22 cellular contexts compared by ENCODE assay signal in genomic region chr13:52061587-52061986, GRCh38. TPM values are rescaled to one million over a fixed set of nuclear protein-coding genes. Genes with fewer than 3 reads are reported as not detected.
DNase-seq lines count a peak whose midpoint lies in the region; ATAC-seq and TF ChIP-seq lines count a peak whose summit lies in the region.
"Had no signal": no experiment of that assay in that cellular context is flagged by ENCODE, and none has a peak within 500 bp of the region (broad histone marks: within the 10 kb centered on the region; RNA-seq: fewer than 3 reads in every experiment).

No MANE protein-coding gene starts in this region.

- 40 to 65% (median 55%) methylated on average over 3 of the region's 3 CpGs for WGBS in adrenal gland, 4 donors

- H3K4me3 ChIP-seq in A673 (ENCODE audit: low read depth, low read length, poor library complexity, severe bottlenecking) (no peak overlapping the region), PC-3 (ENCODE audit: low read length) (no peak overlapping the region), adrenal gland (no peak overlapping the region)
- H3K4me3 ChIP-seq: esophagus muscularis mucosa, neural progenitor cell had no signal

- H3K4me1 ChIP-seq in A673 (ENCODE audit: insufficient read depth, low read length, poor library complexity, severe bottlenecking): peaks cover 12% of the 10 kb centered on the region
- no peaks in the 10 kb centered on the region for H3K4me1 ChIP-seq in PC-3 (ENCODE audit: insufficient read depth, low read length)
- H3K4me1 ChIP-seq in adrenal gland (replicated peaks in 1 of 2): no peaks in the 10 kb centered on the region
- H3K4me1 ChIP-seq: neural progenitor cell had no signal

- no peak overlapping the region for H3K4me2 ChIP-seq in PC-3 (ENCODE audit: low read length)
- H3K4me2 ChIP-seq: neural progenitor cell had no signal

- TF ChIP-seq CTCF in A673 (conservative IDR thresholded peaks at IDR 0.05; ENCODE audit: low read depth, low read length) (no peak), PC-3 (conservative IDR thresholded peaks at IDR 0.05; ENCODE audit: low read depth, low read length) (no peak), adrenal gland (IDR thresholded peaks at IDR 0.05) (no peak)

- DNase-seq in A673 (ENCODE audit: low spot score) (peak; percentile 73), PC-3 (no peak), dermis blood vessel endothelial cell (peak; percentile 79), kidney tubule cell (ENCODE audit: low spot score) (peak; percentile 39), HCEC 1CT (no peak), G401 (ENCODE audit: low spot score) (no peak), HT-29 (ENCODE audit: low spot score) (no peak), adrenal gland (no peak)
- DNase-seq: activated CD4-positive, alpha-beta T cell treated with anti-CD3 and anti-CD28 coated beads, Interleukin-2, amount 50 U/mL, for 1 hour; activated naive CD4-positive, alpha-beta T cell; DND-41; kidney; midbrain; NCI-H187 treated with DMSO at 0.1 percent for 48 hours; NCI-H446 treated with DMSO at 0.1 percent for 48 hours; NK-92 treated with Interleukin-12 subunit alpha and Interleukin-12 subunit beta, amount 100 ng/mL, for 24 hours; stimulated activated CD4-positive, alpha-beta T cell treated with anti-CD3 and anti-CD28 coated beads, Interleukin-1b, Interleukin-23, amount 100 ng/mL, for 48 hours; stimulated activated naive CD8-positive, alpha-beta T cell treated with anti-CD3 and anti-CD28 coated beads, Interleukin-15, amount 100 ng/mL, for 72 hours; T-cell had no signal

- H4K20me1 ChIP-seq in PC-3 (ENCODE audit: low read length): no peaks in the 10 kb centered on the region

- no peaks in the 10 kb centered on the region for H3K27me3 ChIP-seq in A673 (replicated peaks; ENCODE audit: insufficient read depth, low read depth, low read length, poor library complexity)
- no peaks in the 10 kb centered on the region for H3K27me3 ChIP-seq in PC-3 (ENCODE audit: low read length)
- no peaks in the 10 kb centered on the region for H3K27me3 ChIP-seq in adrenal gland
- H3K27me3 ChIP-seq: esophagus muscularis mucosa, neural progenitor cell had no signal

- CTCF ChIA-PET in A673 (lab: Charles Lee) (interaction anchor here (1.0 kb wide), 1 partner anchor 389 kb away, joined by 4 read pairs; the partner anchor contains the start of gene VPS36), PC-3 (lab: Charles Lee) (interaction anchor here (0.6 kb wide), 1 partner anchor 133 kb away, joined by 4 read pairs; no protein-coding TSS in a partner anchor)

- H3K79me2 ChIP-seq in PC-3 (ENCODE audit: low read length): no peaks in the 10 kb centered on the region

- no peaks in the 10 kb centered on the region for H3K36me3 ChIP-seq in A673 (ENCODE audit: insufficient read depth, low read length, poor library complexity, severe bottlenecking)
- H3K36me3 ChIP-seq in PC-3 (ENCODE audit: low read depth, low read length): no peaks in the 10 kb centered on the region
- no peaks in the 10 kb centered on the region for H3K36me3 ChIP-seq in adrenal gland (replicated peaks in 1 of 2)
- H3K36me3 ChIP-seq: esophagus muscularis mucosa, neural progenitor cell had no signal

- TF ChIP-seq POLR2A in adrenal gland (IDR thresholded peaks at IDR 0.05): no peak

- BruUV-seq in A673 (replicated peaks; lab: Mats Ljungman, UMichigan) (no TSS peak), PC-3 (replicated peaks; lab: Mats Ljungman, UMichigan) (no TSS peak)

- in situ Hi-C loops in G401 (cut with HindIII; ENCODE audit: low sequenced_read_pairs): no loop called here

- no peak overlapping the region for H3K9ac ChIP-seq in PC-3 (ENCODE audit: low read length)
- H3K9ac ChIP-seq: neural progenitor cell had no signal

- H3K27ac ChIP-seq in A673 (ENCODE audit: low read depth, low read length, poor library complexity, severe bottlenecking): no peak overlapping the region
- no peak overlapping the region for H3K27ac ChIP-seq in PC-3 (ENCODE audit: low read length)
- H3K27ac ChIP-seq in adrenal gland: no peak overlapping the region
- H3K27ac ChIP-seq: neural progenitor cell had no signal

- intact Hi-C loops in A673 (cut with micrococcal nuclease; ENCODE audit: unreplicated experiment) (no loop called here), PC-3 (cut with micrococcal nuclease) (no loop called here), adrenal gland (cut with DNase I) (no loop called here)

- ATAC-seq in PC-3: no peak
- ATAC-seq: sciatic nerve; stimulated activated naive CD8-positive, alpha-beta T cell treated with anti-CD3 and anti-CD28 coated beads, Interleukin-15, amount 100 ng/mL, for 72 hours; T-cell had no signal

- H3K9me2 ChIP-seq in PC-3 (replicated peaks; ENCODE audit: low read length): no peaks in the 10 kb centered on the region

- H3F3A ChIP-seq in PC-3 (ENCODE audit: low read length, unreplicated experiment): no peaks in the 10 kb centered on the region

- H2AFZ ChIP-seq in PC-3 (ENCODE audit: low read length): peak overlapping the region; percentile 19; the same call in 1 of the 2 replicates
- H2AFZ ChIP-seq: neural progenitor cell had no signal

- POLR2A ChIA-PET in A673 (lab: Charles Lee; ENCODE audit: low non-redundant PET) (no interaction called here), PC-3 (lab: Charles Lee; ENCODE audit: unreplicated experiment) (no interaction called here)

- peaks cover 9% of the 10 kb centered on the region for H3K9me3 ChIP-seq in A673 (ENCODE audit: low read depth, low read length, poor library complexity, severe bottlenecking)
- H3K9me3 ChIP-seq in PC-3 (ENCODE audit: low read length): 0 out of 2 replicates have a peak, but pooled peaks cover 3% of the 10 kb centered on the region
- peaks cover 0 to 7% (median 0%) of the 10 kb centered on the region in 3 donors for H3K9me3 ChIP-seq in adrenal gland (replicated peaks in 1 of 3)

RNA-seq across cellular contexts. Expression of gene UTP14C, which starts 37.1 kb away (rescaled TPM):
- total RNA-seq in A673 (2021) (13.0 and 15.2 TPM in 2 replicates), PC-3 (2014; rRNA removed) (5.0 and 7.4 TPM in 2 replicates), dermis blood vessel endothelial cell (14.6 and 17.3 TPM in 2 replicates), adrenal gland (10 to 100 TPM in 7 of 8 donors, 1 to 10 TPM in 1; 7.7 to 17.3 (median 14.1) TPM)
- 13.8 and 16.7 TPM in 2 replicates for total RNA-seq in G401 (2014; rRNA removed; shearing (Covaris generic))
- 5.5 and 6.5 TPM in 2 replicates for total RNA-seq in HT-29 (2014; rRNA removed; shearing (Covaris generic))
- polyA plus RNA-seq in adrenal gland: 10 to 100 TPM in 1 of 3 donors, 1 to 10 TPM in 2; 1.4 to 21.4 (median 2.7) TPM

RNA-seq across cellular contexts. Expression of gene ALG11, which starts 49.4 kb away (rescaled TPM):
- total RNA-seq in A673 (2021) (30.6 and 30.9 TPM in 2 replicates), PC-3 (2014; rRNA removed) (7.3 and 9.0 TPM in 2 replicates), dermis blood vessel endothelial cell (20.3 and 31.5 TPM in 2 replicates), adrenal gland (10 to 100 TPM; 11.8 to 35.4 (median 30.6) TPM)
- 14.8 and 25.1 TPM in 2 replicates for total RNA-seq in G401 (2014; rRNA removed; shearing (Covaris generic))
- total RNA-seq in HT-29 (2014; rRNA removed; shearing (Covaris generic)): 11.6 and 14.8 TPM in 2 replicates
- 10 to 100 TPM in 1 of 3 donors, 1 to 10 TPM in 2; 6.8 to 22.3 (median 9.7) TPM for polyA plus RNA-seq in adrenal gland

RNA-seq across cellular contexts. Expression of gene ATP7B, which starts 50.3 kb away (rescaled TPM):
- 2.9 and 4.4 TPM in 2 replicates for total RNA-seq in A673 (2021)
- total RNA-seq in PC-3 (2014; rRNA removed): 4.4 and 5.2 TPM in 2 replicates
- 6.1 and 12.3 TPM in 2 replicates for total RNA-seq in dermis blood vessel endothelial cell
- 2.9 and 5.8 TPM in 2 replicates for total RNA-seq in G401 (2014; rRNA removed; shearing (Covaris generic))
- total RNA-seq in HT-29 (2014; rRNA removed; shearing (Covaris generic)): 6.9 and 7.6 TPM in 2 replicates
- 1 to 10 TPM; 2.2 to 5.6 (median 3.8) TPM for total RNA-seq in adrenal gland
- polyA plus RNA-seq in adrenal gland: 1 to 10 TPM in 2 of 3 donors, under 1 TPM in 1; 0.80 to 2.1 (median 1.7) TPM

Comparison
In these comparisons a context has a peak if more than half of its experiments do, and no peak if none do; other contexts are left out.
1. DNase-seq: peak in A673 (single experiment), dermis blood vessel endothelial cell (single experiment) and kidney tubule cell (single experiment); none in PC-3 (single experiment), HCEC 1CT (single experiment), G401 (single experiment), HT-29 (single experiment) and adrenal gland (0 of 7).